9 cellular contexts compared by ENCODE assay signal in the genomic region with DNA sequence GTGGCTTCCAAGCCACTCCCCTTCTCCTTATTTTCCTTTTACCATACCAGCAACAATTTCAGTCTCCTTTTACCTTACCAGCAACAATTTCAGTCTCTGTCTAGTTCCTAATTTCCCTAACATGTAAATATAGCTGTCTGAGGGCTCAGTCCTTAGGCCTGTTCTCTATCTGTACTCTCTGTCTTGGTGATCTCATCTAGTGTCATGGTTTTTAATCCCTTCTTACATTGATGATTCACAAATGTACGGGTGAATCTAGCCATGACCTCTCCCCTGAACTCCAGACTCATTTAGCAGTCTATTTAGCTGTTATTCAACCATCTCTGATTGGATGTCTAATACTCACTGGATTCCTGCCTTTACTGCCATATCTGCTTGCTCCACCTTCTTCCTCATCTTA. TPM values are rescaled to one million over a fixed set of nuclear protein-coding genes. Genes with fewer than 3 reads are reported as not detected.
DNase-seq lines count a peak whose midpoint lies in the region; ATAC-seq and TF ChIP-seq lines count a peak whose summit lies in the region.
"Had no signal": no experiment of that assay in that cellular context is flagged by ENCODE, and none has a peak within 500 bp of the region (broad histone marks: within the 10 kb centered on the region; RNA-seq: fewer than 3 reads in every experiment).

No MANE protein-coding gene starts in this region.

- intact Hi-C loops in PC-9 (cut with micrococcal nuclease; ENCODE audit: unreplicated experiment) = no loop called here
- intact Hi-C loops in mucosa of descending colon (cut with DNase I, micrococcal nuclease) = no loop called here
- intact Hi-C loops in Right ventricle myocardium inferior (cut with DNase I) = loop anchor here (10.0 kb wide), 1 partner anchor 299 kb away; no protein-coding TSS in a partner anchor

- H3K27ac Mint-ChIP-seq in neural progenitor cell = no peak overlapping the region

- no TSS peak for BruUV-seq in PC-9 (replicated peaks; lab: Mats Ljungman, UMichigan)

- ATAC-seq in GM18520 (IDR thresholded peaks at IDR 0.05; ENCODE audit: unreplicated experiment) = peak; percentile 72
- peak; percentile 40 for ATAC-seq in HG02623 (IDR thresholded peaks at IDR 0.05; ENCODE audit: unreplicated experiment)
- ATAC-seq in mucosa of descending colon = peak; percentile 75
- ATAC-seq in Right ventricle myocardium inferior = no peak

- H4K20me1 ChIP-seq in PC-9 (ENCODE audit: insufficient read depth) (no peaks in the 10 kb centered on the region), neural progenitor cell (ENCODE audit: low read depth) (no peaks in the 10 kb centered on the region)

- POLR2A ChIA-PET in PC-9 (lab: Charles Lee; ENCODE audit: unreplicated experiment) = no interaction called here

- H2AFZ ChIP-seq in PC-9 (peak overlapping the region; percentile 52; the same call in 1 of the 2 replicates), neural progenitor cell (replicated peaks) (no peak overlapping the region)

- peak in 1 of 2 experiments; percentile 58 for DNase-seq in PC-9
- no peak for DNase-seq in mucosa of descending colon
- no peak for DNase-seq in neural progenitor cell (ENCODE audit: low spot score)
- DNase-seq in NCI-H510A treated with DMSO at 0.1 percent for 48 hours (lab: John Stamatoyannopoulos, UW) = no peak
- DNase-seq in DMS 273 (lab: John Stamatoyannopoulos, UW; ENCODE audit: unreplicated experiment) = no peak
- DNase-seq in Right ventricle myocardium inferior (ENCODE audit: missing footprints) = no peak

- no peaks in the 10 kb centered on the region for H3K9me3 Mint-ChIP-seq in neural progenitor cell

- peak overlapping the region; percentile 7; the same call in 1 of the 2 replicates for H3K4me2 ChIP-seq in PC-9
- H3K4me2 ChIP-seq in neural progenitor cell = no peak overlapping the region

- H3K9me2 ChIP-seq in PC-9 (ENCODE audit: insufficient read depth) = no peaks in the 10 kb centered on the region

- H3K79me2 ChIP-seq in PC-9 (ENCODE audit: low read depth) (peaks cover 9% of the 10 kb centered on the region; the same call in 1 of the 2 replicates), neural progenitor cell (ENCODE audit: low read depth) (no peaks in the 10 kb centered on the region)

- H3K27ac ChIP-seq in PC-9 (0 out of 2 replicates have a peak overlapping the region, but pooled peaks have one; percentile 4), neural progenitor cell (no peak overlapping the region)
- H3K27ac ChIP-seq: VCaP had no signal

- no peaks in the 10 kb centered on the region for H3K36me3 Mint-ChIP-seq in neural progenitor cell

- CTCF ChIA-PET in PC-9 (lab: Charles Lee) = no interaction called here

- peaks cover 25% of the 10 kb centered on the region for H3K4me1 ChIP-seq in PC-9 (replicated peaks; ENCODE audit: insufficient read depth)
- H3K4me1 ChIP-seq in mucosa of descending colon (ENCODE audit: low read depth) = peaks cover 12% of the 10 kb centered on the region
- no peaks in the 10 kb centered on the region for H3K4me1 ChIP-seq in neural progenitor cell

- H3K27me3 ChIP-seq in PC-9 (ENCODE audit: insufficient read depth, low read depth) (no peaks in the 10 kb centered on the region), neural progenitor cell (peaks cover 13% of the 10 kb centered on the region)

- H3K4me1 Mint-ChIP-seq in neural progenitor cell = no peaks in the 10 kb centered on the region

- no peak overlapping the region for H3K9ac ChIP-seq in neural progenitor cell

- no peaks in the 10 kb centered on the region for H3F3A ChIP-seq in PC-9 (ENCODE audit: insufficient read depth, low read depth)
- no peaks in the 10 kb centered on the region for H3F3A ChIP-seq in neural progenitor cell (ENCODE audit: low read depth)

- no peaks in the 10 kb centered on the region for H3K36me3 ChIP-seq in PC-9 (ENCODE audit: low read depth)
- no peaks in the 10 kb centered on the region for H3K36me3 ChIP-seq in mucosa of descending colon (ENCODE audit: low read depth)
- no peaks in the 10 kb centered on the region for H3K36me3 ChIP-seq in neural progenitor cell

- H3K4me3 ChIP-seq in PC-9 (no peak overlapping the region), mucosa of descending colon (no peak overlapping the region), neural progenitor cell (no peak overlapping the region)

- no peaks in the 10 kb centered on the region for H3K9me3 ChIP-seq in PC-9 (ENCODE audit: insufficient read depth, low read depth)
- no peaks in the 10 kb centered on the region for H3K9me3 ChIP-seq in mucosa of descending colon
- H3K9me3 ChIP-seq in neural progenitor cell (ENCODE audit: low read depth) = no peaks in the 10 kb centered on the region

- TF ChIP-seq CTCF in PC-9 (conservative IDR thresholded peaks at IDR 0.05) = no peak
- no peak for TF ChIP-seq CTCF in mucosa of descending colon (IDR thresholded peaks at IDR 0.05)
- no peak for TF ChIP-seq CTCF in neural progenitor cell (IDR thresholded peaks at IDR 0.05)

- H3K4me3 Mint-ChIP-seq in neural progenitor cell = no peak overlapping the region

- peaks cover 2% of the 10 kb centered on the region for H3K27me3 Mint-ChIP-seq in neural progenitor cell (ENCODE audit: insufficient read depth, low read depth)

RNA-seq across cellular contexts. Expression of gene IL15, which starts 7.2 kb away (rescaled TPM):
- total RNA-seq in PC-9 (2021) (4.2 and 4.8 TPM in 2 replicates), mucosa of descending colon (10 to 100 TPM in 1 of 3 donors, 1 to 10 TPM in 2; 6.7 to 12.4 (median 7.2) TPM), neural progenitor cell (ENCODE audit: low replicate concordance) (not detected in 2 replicates), Right ventricle myocardium inferior (1.6 TPM)
